Comparison of ENCODE assay signal across 8 cellular contexts in the genomic region with DNA sequence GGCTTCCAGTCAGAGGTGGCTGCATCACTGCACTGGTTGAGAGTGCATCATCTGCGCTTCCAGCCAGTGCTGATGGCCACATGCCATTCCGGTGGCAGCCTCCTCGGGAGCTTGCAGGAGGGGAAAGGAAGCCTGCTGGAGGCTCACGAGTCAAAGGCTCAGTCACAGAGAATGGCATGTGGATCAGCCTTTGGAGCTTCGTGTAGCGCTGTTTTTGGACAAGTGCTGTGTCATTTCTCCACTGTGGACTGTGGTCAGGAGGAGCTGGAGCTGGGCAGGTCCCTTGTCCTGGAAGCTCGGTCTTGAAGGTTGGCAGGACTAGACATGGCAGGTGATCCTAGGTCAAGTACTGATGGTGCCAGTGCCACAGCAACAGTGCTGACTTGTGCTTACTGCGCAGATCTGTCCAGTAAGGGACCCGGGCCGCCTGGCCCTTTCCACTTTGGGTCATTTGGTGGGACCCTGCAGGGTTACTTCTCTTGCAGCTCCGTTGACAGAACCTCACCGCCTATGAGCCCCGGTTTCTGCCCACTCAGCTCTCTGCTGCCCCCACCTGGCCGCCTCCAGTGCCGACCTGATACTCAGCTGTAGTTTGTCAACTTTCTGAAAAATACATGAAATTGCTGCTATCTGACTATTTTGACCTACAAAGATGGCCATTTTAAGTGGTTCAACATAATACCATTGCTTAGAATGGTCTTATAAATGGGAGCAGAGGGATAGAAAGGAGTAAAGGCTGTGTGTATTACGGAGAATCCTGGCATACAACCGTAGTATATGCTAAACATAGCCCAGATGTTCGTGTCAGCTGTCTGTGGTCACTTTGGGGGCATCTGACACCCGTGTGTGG. TPM values are rescaled to one million over a fixed set of nuclear protein-coding genes. Genes with fewer than 3 reads are reported as not detected.
DNase-seq lines count a peak whose midpoint lies in the region; ATAC-seq, FAIRE-seq and TF ChIP-seq lines count a peak whose summit lies in the region.

No MANE protein-coding gene starts in this region.

- peaks cover 2% of the 10 kb centered on the region for H3K4me1 Mint-ChIP-seq in activated naive CD8-positive, alpha-beta T cell treated with anti-CD3 and anti-CD28 coated beads, Interleukin-2, amount 50 U/mL, for 24 hours

- H3K4me1 ChIP-seq in heart left ventricle: peaks cover 0 to 7% (median 4%) of the 10 kb centered on the region in 12 donors

- no peaks in the 10 kb centered on the region for H3K36me3 ChIP-seq in heart left ventricle

- H3K9me3 ChIP-seq in heart left ventricle: peaks cover 0 to 4% (median 0%) of the 10 kb centered on the region in 12 donors

- H3K4me3 ChIP-seq in GM12864 (ENCODE audit: low read depth, low read length) (no peak overlapping the region), heart left ventricle (peak overlapping the region in 1 of 12 donors; percentile 20)

- peak; percentile 94 for TF ChIP-seq CTCF in GM12864 (IDR thresholded peaks at IDR 0.05; ENCODE audit: low read depth, low read length, missing control alignments)
- TF ChIP-seq CTCF in heart left ventricle (IDR thresholded peaks at IDR 0.05): peak; percentile 74 to 100 (median 92)

- no peak for TF ChIP-seq POLR2A in heart left ventricle (IDR thresholded peaks at IDR 0.05)

- no peaks in the 10 kb centered on the region for H3K27me3 Mint-ChIP-seq in activated naive CD8-positive, alpha-beta T cell treated with anti-CD3 and anti-CD28 coated beads, Interleukin-2, amount 50 U/mL, for 24 hours

- intact Hi-C loops in heart left ventricle (cut with DNase I): loop anchor here in 6 of 10 donors (5.0 to 10.0 kb wide), 10 partner anchors 144 to 467 kb away; a partner anchor contains a TSS

- peak; percentile 31 for DNase-seq in GM12864 (ENCODE audit: low read depth)
- peak; percentile 30 for DNase-seq in KG1 (lab: John Stamatoyannopoulos, UW)
- peak; percentile 38 to 72 (median 52) for DNase-seq in T-helper 1 cell
- peak; percentile 84 for DNase-seq in activated naive CD8-positive, alpha-beta T cell treated with anti-CD3 and anti-CD28 coated beads, Interleukin-2, amount 50 U/mL, for 24 hours
- DNase-seq in heart left ventricle: peak; percentile 34 to 90 (median 73)
- DNase-seq in putamen (ENCODE audit: low spot score): peak; percentile 51
- peak; percentile 70 for DNase-seq in urothelium cell line (ENCODE audit: low spot score)

- H3K4me3 Mint-ChIP-seq in activated naive CD8-positive, alpha-beta T cell treated with anti-CD3 and anti-CD28 coated beads, Interleukin-2, amount 50 U/mL, for 24 hours: no peak overlapping the region

- peak; percentile 80 for ATAC-seq in activated naive CD8-positive, alpha-beta T cell treated with anti-CD3 and anti-CD28 coated beads, Interleukin-2, amount 50 U/mL, for 24 hours
- ATAC-seq in heart left ventricle (peak in 3 of 4 donors; percentile 66 to 91 (median 90)), GM18858 (IDR thresholded peaks at IDR 0.05; ENCODE audit: unreplicated experiment) (no peak)

- no peaks in the 10 kb centered on the region for H3K27me3 ChIP-seq in heart left ventricle

- no peak overlapping the region for H3K27ac Mint-ChIP-seq in activated naive CD8-positive, alpha-beta T cell treated with anti-CD3 and anti-CD28 coated beads, Interleukin-2, amount 50 U/mL, for 24 hours

- no peak for FAIRE-seq in urothelium cell line (lab: Jason Lieb, UNC)

- H3K27ac ChIP-seq in heart left ventricle: no peak overlapping the region

- H3K9me3 Mint-ChIP-seq in activated naive CD8-positive, alpha-beta T cell treated with anti-CD3 and anti-CD28 coated beads, Interleukin-2, amount 50 U/mL, for 24 hours: no peaks in the 10 kb centered on the region

- WGBS in heart left ventricle, 4 donors: 15 to 27% (median 22%) methylated on average over 12 to 19 of the region's 19 CpGs

- no peaks in the 10 kb centered on the region for H3K36me3 Mint-ChIP-seq in activated naive CD8-positive, alpha-beta T cell treated with anti-CD3 and anti-CD28 coated beads, Interleukin-2, amount 50 U/mL, for 24 hours (ENCODE audit: low read depth)

RNA-seq across cellular contexts. Expression of a gene that starts 27.6 kb away (rescaled TPM):
- total RNA-seq in heart left ventricle: not detected
- polyA plus RNA-seq in heart left ventricle: under 1 TPM in 1 of 2 donors, not detected in 1; 0.25 TPM

Comparison
In these comparisons a context has a peak if more than half of its experiments do, and no peak if none do; other contexts are left out.
1. DNase-seq: peak in every context shown above with its lines; median percentile 84 in activated naive CD8-positive, alpha-beta T cell treated with anti-CD3 and anti-CD28 coated beads, Interleukin-2, amount 50 U/mL, for 24 hours; 73 in heart left ventricle; 70 in urothelium cell line; 52 in T-helper 1 cell; 51 in putamen; 31 in GM12864; 30 in KG1.